In genomic region chr1:68291763-68292384, GRCh38 we compare ENCODE assay signal across 1 cellular context.
TF ChIP-seq lines count a peak whose summit lies in the region.

No MANE protein-coding gene starts in this region.

TF ChIP-seq in K562, 482 proteins besides CTCF, POLR2A, EP300 and RAD21 (continued from another document and continues in another):
- TF ChIP-seq, protein P1, sequence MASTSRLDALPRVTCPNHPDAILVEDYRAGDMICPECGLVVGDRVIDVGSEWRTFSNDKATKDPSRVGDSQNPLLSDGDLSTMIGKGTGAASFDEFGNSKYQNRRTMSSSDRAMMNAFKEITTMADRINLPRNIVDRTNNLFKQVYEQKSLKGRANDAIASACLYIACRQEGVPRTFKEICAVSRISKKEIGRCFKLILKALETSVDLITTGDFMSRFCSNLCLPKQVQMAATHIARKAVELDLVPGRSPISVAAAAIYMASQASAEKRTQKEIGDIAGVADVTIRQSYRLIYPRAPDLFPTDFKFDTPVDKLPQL (IDR thresholded peaks at IDR 0.05; ENCODE audit: extremely low read depth, insufficient read length) = no peak
- TF ChIP-seq ARID3A (IDR thresholded peaks at IDR 0.05; ENCODE audit: borderline replicate concordance, low read depth, low read length) (no peak), STAG1 (CRISPR knock-in tag; IDR thresholded peaks at IDR 0.05; ENCODE audit: borderline replicate concordance) (no peak), CCAR2 (IDR thresholded peaks at IDR 0.05; ENCODE audit: low read depth, low read length) (no peak), NFXL1 (CRISPR knock-in tag; IDR thresholded peaks at IDR 0.05) (no peak), CBFB (CRISPR knock-in tag; IDR thresholded peaks at IDR 0.05) (no peak), NCOA2 (IDR thresholded peaks at IDR 0.05; ENCODE audit: partially characterized antibody in 2 of 2) (no peak), SMARCA4 (IDR thresholded peaks at IDR 0.05) (peak; percentile 83), ZNF717 (CRISPR knock-in tag; IDR thresholded peaks at IDR 0.05) (no peak), ATF4 (CRISPR knock-in tag; IDR thresholded peaks at IDR 0.05) (no peak), KLF6 (CRISPR knock-in tag; IDR thresholded peaks at IDR 0.05; ENCODE audit: borderline replicate concordance) (no peak), GABPB1 (CRISPR knock-in tag; IDR thresholded peaks at IDR 0.05) (no peak), ETV5 (CRISPR knock-in tag; IDR thresholded peaks at IDR 0.05; ENCODE audit: low read depth) (no peak), CBX5 (IDR thresholded peaks at IDR 0.05; ENCODE audit: borderline replicate concordance, low read depth) (no peak), EGR1 (conservative IDR thresholded peaks at IDR 0.05) (no peak), ARNT (IDR thresholded peaks at IDR 0.05) (no peak), TSC22D4 (tag; IDR thresholded peaks at IDR 0.05) (no peak), ARID2 (IDR thresholded peaks at IDR 0.05) (no peak), POU5F1 (IDR thresholded peaks at IDR 0.05; ENCODE audit: borderline replicate concordance, low read depth, low read length, partially characterized antibody) (no peak), SP2 (IDR thresholded peaks at IDR 0.05; ENCODE audit: extremely low read depth, low read depth, low read length, poor library complexity, severe bottlenecking) (no peak), E2F1 (CRISPR knock-in tag; IDR thresholded peaks at IDR 0.05) (no peak), PRMT5 (CRISPR knock-in tag; IDR thresholded peaks at IDR 0.05) (no peak), DPF2 (IDR thresholded peaks at IDR 0.05) (peak; percentile 87), ZNF507 (tag; conservative IDR thresholded peaks at IDR 0.05) (no peak), ILK (tag; IDR thresholded peaks at IDR 0.05; ENCODE audit: borderline replicate concordance, low read depth) (no peak), RUNX1 (IDR thresholded peaks at IDR 0.05; ENCODE audit: low read depth) (no peak), ATF3 (IDR thresholded peaks at IDR 0.05) (peak; percentile 82), ATF3 (CRISPR knock-in tag; conservative IDR thresholded peaks at IDR 0.05) (no peak), CBFA2T3 (IDR thresholded peaks at IDR 0.05) (peak; percentile 89), ZNF354B (CRISPR knock-in tag; IDR thresholded peaks at IDR 0.05) (no peak), ZNF232 (CRISPR knock-in tag; IDR thresholded peaks at IDR 0.05) (no peak), ATF1 (CRISPR knock-in tag; IDR thresholded peaks at IDR 0.05) (no peak), ATF1 (tag; IDR thresholded peaks at IDR 0.05) (peak; percentile 50; the same call in 1 of the 2 replicates), ZNF384 (IDR thresholded peaks at IDR 0.05; ENCODE audit: low read depth, low read length) (no peak), POLR3G (IDR thresholded peaks at IDR 0.05; ENCODE audit: extremely low read depth, insufficient read length, insufficient replicate concordance) (no peak), KLF1 (tag; IDR thresholded peaks at IDR 0.05) (no peak), BCOR (IDR thresholded peaks at IDR 0.05) (no peak)
- TF ChIP-seq, protein P2, sequence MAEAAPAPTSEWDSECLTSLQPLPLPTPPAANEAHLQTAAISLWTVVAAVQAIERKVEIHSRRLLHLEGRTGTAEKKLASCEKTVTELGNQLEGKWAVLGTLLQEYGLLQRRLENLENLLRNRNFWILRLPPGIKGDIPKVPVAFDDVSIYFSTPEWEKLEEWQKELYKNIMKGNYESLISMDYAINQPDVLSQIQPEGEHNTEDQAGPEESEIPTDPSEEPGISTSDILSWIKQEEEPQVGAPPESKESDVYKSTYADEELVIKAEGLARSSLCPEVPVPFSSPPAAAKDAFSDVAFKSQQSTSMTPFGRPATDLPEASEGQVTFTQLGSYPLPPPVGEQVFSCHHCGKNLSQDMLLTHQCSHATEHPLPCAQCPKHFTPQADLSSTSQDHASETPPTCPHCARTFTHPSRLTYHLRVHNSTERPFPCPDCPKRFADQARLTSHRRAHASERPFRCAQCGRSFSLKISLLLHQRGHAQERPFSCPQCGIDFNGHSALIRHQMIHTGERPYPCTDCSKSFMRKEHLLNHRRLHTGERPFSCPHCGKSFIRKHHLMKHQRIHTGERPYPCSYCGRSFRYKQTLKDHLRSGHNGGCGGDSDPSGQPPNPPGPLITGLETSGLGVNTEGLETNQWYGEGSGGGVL (CRISPR knock-in tag; IDR thresholded peaks at IDR 0.05) = no peak
- TF ChIP-seq, protein P3, sequence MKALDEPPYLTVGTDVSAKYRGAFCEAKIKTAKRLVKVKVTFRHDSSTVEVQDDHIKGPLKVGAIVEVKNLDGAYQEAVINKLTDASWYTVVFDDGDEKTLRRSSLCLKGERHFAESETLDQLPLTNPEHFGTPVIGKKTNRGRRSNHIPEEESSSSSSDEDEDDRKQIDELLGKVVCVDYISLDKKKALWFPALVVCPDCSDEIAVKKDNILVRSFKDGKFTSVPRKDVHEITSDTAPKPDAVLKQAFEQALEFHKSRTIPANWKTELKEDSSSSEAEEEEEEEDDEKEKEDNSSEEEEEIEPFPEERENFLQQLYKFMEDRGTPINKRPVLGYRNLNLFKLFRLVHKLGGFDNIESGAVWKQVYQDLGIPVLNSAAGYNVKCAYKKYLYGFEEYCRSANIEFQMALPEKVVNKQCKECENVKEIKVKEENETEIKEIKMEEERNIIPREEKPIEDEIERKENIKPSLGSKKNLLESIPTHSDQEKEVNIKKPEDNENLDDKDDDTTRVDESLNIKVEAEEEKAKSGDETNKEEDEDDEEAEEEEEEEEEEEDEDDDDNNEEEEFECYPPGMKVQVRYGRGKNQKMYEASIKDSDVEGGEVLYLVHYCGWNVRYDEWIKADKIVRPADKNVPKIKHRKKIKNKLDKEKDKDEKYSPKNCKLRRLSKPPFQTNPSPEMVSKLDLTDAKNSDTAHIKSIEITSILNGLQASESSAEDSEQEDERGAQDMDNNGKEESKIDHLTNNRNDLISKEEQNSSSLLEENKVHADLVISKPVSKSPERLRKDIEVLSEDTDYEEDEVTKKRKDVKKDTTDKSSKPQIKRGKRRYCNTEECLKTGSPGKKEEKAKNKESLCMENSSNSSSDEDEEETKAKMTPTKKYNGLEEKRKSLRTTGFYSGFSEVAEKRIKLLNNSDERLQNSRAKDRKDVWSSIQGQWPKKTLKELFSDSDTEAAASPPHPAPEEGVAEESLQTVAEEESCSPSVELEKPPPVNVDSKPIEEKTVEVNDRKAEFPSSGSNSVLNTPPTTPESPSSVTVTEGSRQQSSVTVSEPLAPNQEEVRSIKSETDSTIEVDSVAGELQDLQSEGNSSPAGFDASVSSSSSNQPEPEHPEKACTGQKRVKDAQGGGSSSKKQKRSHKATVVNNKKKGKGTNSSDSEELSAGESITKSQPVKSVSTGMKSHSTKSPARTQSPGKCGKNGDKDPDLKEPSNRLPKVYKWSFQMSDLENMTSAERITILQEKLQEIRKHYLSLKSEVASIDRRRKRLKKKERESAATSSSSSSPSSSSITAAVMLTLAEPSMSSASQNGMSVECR (CRISPR knock-in tag; IDR thresholded peaks at IDR 0.05) = no peak
- TF ChIP-seq, protein P4, sequence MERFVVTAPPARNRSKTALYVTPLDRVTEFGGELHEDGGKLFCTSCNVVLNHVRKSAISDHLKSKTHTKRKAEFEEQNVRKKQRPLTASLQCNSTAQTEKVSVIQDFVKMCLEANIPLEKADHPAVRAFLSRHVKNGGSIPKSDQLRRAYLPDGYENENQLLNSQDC (CRISPR knock-in tag; IDR thresholded peaks at IDR 0.05) = no peak
- TF ChIP-seq, protein P5, sequence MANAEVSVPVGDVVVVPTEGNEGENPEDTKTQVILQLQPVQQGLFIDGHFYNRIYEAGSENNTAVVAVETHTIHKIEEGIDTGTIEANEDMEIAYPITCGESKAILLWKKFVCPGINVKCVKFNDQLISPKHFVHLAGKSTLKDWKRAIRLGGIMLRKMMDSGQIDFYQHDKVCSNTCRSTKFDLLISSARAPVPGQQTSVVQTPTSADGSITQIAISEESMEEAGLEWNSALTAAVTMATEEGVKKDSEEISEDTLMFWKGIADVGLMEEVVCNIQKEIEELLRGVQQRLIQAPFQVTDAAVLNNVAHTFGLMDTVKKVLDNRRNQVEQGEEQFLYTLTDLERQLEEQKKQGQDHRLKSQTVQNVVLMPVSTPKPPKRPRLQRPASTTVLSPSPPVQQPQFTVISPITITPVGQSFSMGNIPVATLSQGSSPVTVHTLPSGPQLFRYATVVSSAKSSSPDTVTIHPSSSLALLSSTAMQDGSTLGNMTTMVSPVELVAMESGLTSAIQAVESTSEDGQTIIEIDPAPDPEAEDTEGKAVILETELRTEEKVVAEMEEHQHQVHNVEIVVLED (CRISPR knock-in tag; IDR thresholded peaks at IDR 0.05) = no peak
- TF ChIP-seq, protein P6, sequence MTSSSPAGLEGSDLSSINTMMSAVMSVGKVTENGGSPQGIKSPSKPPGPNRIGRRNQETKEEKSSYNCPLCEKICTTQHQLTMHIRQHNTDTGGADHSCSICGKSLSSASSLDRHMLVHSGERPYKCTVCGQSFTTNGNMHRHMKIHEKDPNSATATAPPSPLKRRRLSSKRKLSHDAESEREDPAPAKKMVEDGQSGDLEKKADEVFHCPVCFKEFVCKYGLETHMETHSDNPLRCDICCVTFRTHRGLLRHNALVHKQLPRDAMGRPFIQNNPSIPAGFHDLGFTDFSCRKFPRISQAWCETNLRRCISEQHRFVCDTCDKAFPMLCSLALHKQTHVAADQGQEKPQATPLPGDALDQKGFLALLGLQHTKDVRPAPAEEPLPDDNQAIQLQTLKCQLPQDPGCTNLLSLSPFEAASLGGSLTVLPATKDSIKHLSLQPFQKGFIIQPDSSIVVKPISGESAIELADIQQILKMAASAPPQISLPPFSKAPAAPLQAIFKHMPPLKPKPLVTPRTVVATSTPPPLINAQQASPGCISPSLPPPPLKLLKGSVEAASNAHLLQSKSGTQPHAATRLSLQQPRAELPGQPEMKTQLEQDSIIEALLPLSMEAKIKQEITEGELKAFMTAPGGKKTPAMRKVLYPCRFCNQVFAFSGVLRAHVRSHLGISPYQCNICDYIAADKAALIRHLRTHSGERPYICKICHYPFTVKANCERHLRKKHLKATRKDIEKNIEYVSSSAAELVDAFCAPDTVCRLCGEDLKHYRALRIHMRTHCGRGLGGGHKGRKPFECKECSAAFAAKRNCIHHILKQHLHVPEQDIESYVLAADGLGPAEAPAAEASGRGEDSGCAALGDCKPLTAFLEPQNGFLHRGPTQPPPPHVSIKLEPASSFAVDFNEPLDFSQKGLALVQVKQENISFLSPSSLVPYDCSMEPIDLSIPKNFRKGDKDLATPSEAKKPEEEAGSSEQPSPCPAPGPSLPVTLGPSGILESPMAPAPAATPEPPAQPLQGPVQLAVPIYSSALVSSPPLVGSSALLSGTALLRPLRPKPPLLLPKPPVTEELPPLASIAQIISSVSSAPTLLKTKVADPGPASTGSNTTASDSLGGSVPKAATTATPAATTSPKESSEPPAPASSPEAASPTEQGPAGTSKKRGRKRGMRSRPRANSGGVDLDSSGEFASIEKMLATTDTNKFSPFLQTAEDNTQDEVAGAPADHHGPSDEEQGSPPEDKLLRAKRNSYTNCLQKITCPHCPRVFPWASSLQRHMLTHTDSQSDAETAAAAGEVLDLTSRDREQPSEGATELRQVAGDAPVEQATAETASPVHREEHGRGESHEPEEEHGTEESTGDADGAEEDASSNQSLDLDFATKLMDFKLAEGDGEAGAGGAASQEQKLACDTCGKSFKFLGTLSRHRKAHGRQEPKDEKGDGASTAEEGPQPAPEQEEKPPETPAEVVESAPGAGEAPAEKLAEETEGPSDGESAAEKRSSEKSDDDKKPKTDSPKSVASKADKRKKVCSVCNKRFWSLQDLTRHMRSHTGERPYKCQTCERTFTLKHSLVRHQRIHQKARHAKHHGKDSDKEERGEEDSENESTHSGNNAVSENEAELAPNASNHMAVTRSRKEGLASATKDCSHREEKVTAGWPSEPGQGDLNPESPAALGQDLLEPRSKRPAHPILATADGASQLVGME (CRISPR knock-in tag; IDR thresholded peaks at IDR 0.05) = no peak
